In the genomic region with DNA sequence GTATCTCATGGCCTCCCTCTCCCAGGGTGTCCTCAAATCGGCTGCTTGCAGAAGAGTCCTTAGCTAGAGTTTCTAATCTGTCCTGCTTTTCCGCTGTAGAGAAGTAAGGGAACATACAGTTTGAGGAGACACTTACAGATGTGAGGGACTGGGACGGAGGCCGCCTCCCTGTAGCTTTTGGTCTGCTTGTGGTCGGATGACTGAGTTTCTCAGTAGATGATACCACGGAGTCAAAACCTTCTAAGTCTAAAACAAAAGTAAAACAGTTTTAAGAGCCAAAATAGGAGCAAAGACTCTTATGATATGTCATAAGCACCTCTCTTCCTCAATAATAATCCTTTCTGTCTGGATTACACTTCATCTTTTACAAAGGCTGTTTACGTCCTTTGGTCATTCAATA, we compare ENCODE assay signal across 24 cellular contexts. TPM values are rescaled to one million over a fixed set of nuclear protein-coding genes. Genes with fewer than 3 reads are reported as not detected.
DNase-seq lines count a peak whose midpoint lies in the region; ATAC-seq, FAIRE-seq and TF ChIP-seq lines count a peak whose summit lies in the region.
"Had no signal": no experiment of that assay in that cellular context is flagged by ENCODE, and none has a peak within 500 bp of the region (broad histone marks: within the 10 kb centered on the region; RNA-seq: fewer than 3 reads in every experiment).

No MANE protein-coding gene starts in this region.

- SMC1A ChIA-PET in GM12878 (lab: Charles Lee; ENCODE audit: uncharacterized antibody, unreplicated experiment) = no interaction called here

- no peaks in the 10 kb centered on the region for H3K4me1 Mint-ChIP-seq in CD4-positive, alpha-beta T cell (ENCODE audit: low read depth)
- H3K4me1 Mint-ChIP-seq in CD4-positive, alpha-beta memory T cell = peaks cover 5 to 36% (median 14%) of the 10 kb centered on the region in 4 donors
- H3K4me1 Mint-ChIP-seq in T-helper 2 cell treated with Interferon-gamma antibody and Interleukin-4, amounts not matched to agents 5 μg/mL and 100 μg/mL, for 36 hours (ENCODE audit: low read depth) = peaks cover 13% of the 10 kb centered on the region
- H3K4me1 Mint-ChIP-seq in naive thymus-derived CD8-positive, alpha-beta T cell = peaks cover 0 to 2% (median under 1%) of the 10 kb centered on the region in 4 donors

- BruUV-seq in GM12878 (replicated peaks; lab: Mats Ljungman, UMichigan) = no TSS peak

- peaks cover 7% of the 10 kb centered on the region for H3K4me1 ChIP-seq in CD4-positive, alpha-beta memory T cell (ENCODE audit: insufficient read depth, low read length)
- H3K4me1 ChIP-seq in GM12878 (ENCODE audit: control insufficient read depth, insufficient read depth, low read length) (no peaks in the 10 kb centered on the region), sigmoid colon (no peaks in the 10 kb centered on the region)
- H3K4me1 ChIP-seq: body of pancreas, esophagus squamous epithelium, gastroesophageal sphincter, tibial nerve had no signal

- intact Hi-C loops in CD4-positive, alpha-beta T cell (cut with DNase I, micrococcal nuclease) = loop anchor here in 1 of 2 experiments (5.0 to 10.0 kb wide), 2 partner anchors 442 to 575 kb away; a partner anchor contains a TSS
- intact Hi-C loops in CD4-positive, alpha-beta memory T cell (cut with micrococcal nuclease) = no loop called here
- intact Hi-C loops in GM12878 (cut with micrococcal nuclease; ENCODE audit: unreplicated experiment) = no loop called here
- intact Hi-C loops in sigmoid colon (cut with DNase I) = no loop called here

- no peak for TF ChIP-seq CTCF in CD4-positive, alpha-beta T cell (IDR thresholded peaks at IDR 0.05)
- TF ChIP-seq CTCF in GM12878 (IDR thresholded peaks at IDR 0.05 in 2 of 3, conservative IDR thresholded peaks at IDR 0.05 in 1 of 3; ENCODE audit: control insufficient read depth in 2 of 3, extremely low read depth in 1 of 3, insufficient read depth in 1 of 3, low read depth in 3 of 3, low read length in 3 of 3) (no peak), sigmoid colon (IDR thresholded peaks at IDR 0.05) (no peak)

- FAIRE-seq in GM12878 (lab: Jason Lieb, UNC) = no peak
- FAIRE-seq: kidney had no signal

- H3K27me3 Mint-ChIP-seq in CD4-positive, alpha-beta T cell = no peaks in the 10 kb centered on the region
- H3K27me3 Mint-ChIP-seq in CD4-positive, alpha-beta memory T cell = no peaks in the 10 kb centered on the region
- no peaks in the 10 kb centered on the region for H3K27me3 Mint-ChIP-seq in T-helper 2 cell treated with Interferon-gamma antibody and Interleukin-4, amounts not matched to agents 5 μg/mL and 100 μg/mL, for 36 hours (ENCODE audit: low read depth)
- no peaks in the 10 kb centered on the region for H3K27me3 Mint-ChIP-seq in naive thymus-derived CD8-positive, alpha-beta T cell
- H3K27me3 Mint-ChIP-seq: activated naive CD4-positive, alpha-beta T cell treated with anti-CD3 and anti-CD28 coated beads, Interleukin-2, amount 50 U/mL, for 24 hours had no signal

- no peak overlapping the region for H3K4me3 ChIP-seq in CD4-positive, alpha-beta memory T cell (ENCODE audit: low read length in 2 of 2)
- H3K4me3 ChIP-seq in GM12878 (no peak overlapping the region), sigmoid colon (no peak overlapping the region)
- H3K4me3 ChIP-seq: body of pancreas, esophagus squamous epithelium, gastroesophageal sphincter, lung, SJCRH30, tibial nerve had no signal

- no peak overlapping the region for H3K9ac ChIP-seq in GM12878 (ENCODE audit: control insufficient read depth, insufficient read depth, low read length)

- RAD21 ChIA-PET in GM12878 (lab: Charles Lee; ENCODE audit: unreplicated experiment) = no interaction called here

- TF ChIP-seq RAD21 in GM12878 (IDR thresholded peaks at IDR 0.05; ENCODE audit: insufficient read depth, low read depth, low read length) = no peak

- no peak for ATAC-seq in CD4-positive, alpha-beta T cell (ENCODE audit: poor library complexity)
- ATAC-seq in GM12878 (peak; percentile 8; the same call in 1 of the 3 replicates), HG02610 (IDR thresholded peaks at IDR 0.05; ENCODE audit: unreplicated experiment) (no peak)
- no peak for ATAC-seq in naive thymus-derived CD8-positive, alpha-beta T cell
- ATAC-seq: body of pancreas, gastroesophageal sphincter, Panc1 had no signal

- TF ChIP-seq POLR2A in GM12878 (IDR thresholded peaks at IDR 0.05; ENCODE audit: low read depth, low read length) (no peak), sigmoid colon (IDR thresholded peaks at IDR 0.05) (no peak)

- CTCF ChIA-PET in CD4-positive, alpha-beta T cell (lab: Charles Lee) = no interaction called here
- CTCF ChIA-PET in CD4-positive, alpha-beta memory T cell (lab: Charles Lee; ENCODE audit: partially characterized antibody) = no interaction called here
- CTCF ChIA-PET in GM12878 (lab: Yijun Ruan, JAX) = no interaction called here

- WGBS in GM12878 (ENCODE audit: insufficient coverage, insufficient replicate concordance, low lambda C conversion rate, missing lambda C conversion rate) = 67% methylated on average over 7 of the region's 7 CpGs
- WGBS in sigmoid colon, 2 donors = 85 to 89% methylated on average over 7 of the region's 7 CpGs

- H3K9me3 Mint-ChIP-seq in CD4-positive, alpha-beta T cell = no peaks in the 10 kb centered on the region
- H3K9me3 Mint-ChIP-seq in CD4-positive, alpha-beta memory T cell = peaks cover 0 to 2% (median 0%) of the 10 kb centered on the region in 8 donors
- no peaks in the 10 kb centered on the region for H3K9me3 Mint-ChIP-seq in T-helper 2 cell treated with Interferon-gamma antibody and Interleukin-4, amounts not matched to agents 5 μg/mL and 100 μg/mL, for 36 hours
- H3K9me3 Mint-ChIP-seq in naive thymus-derived CD8-positive, alpha-beta T cell = no peaks in the 10 kb centered on the region
- H3K9me3 Mint-ChIP-seq: activated naive CD4-positive, alpha-beta T cell treated with anti-CD3 and anti-CD28 coated beads, Interleukin-2, amount 50 U/mL, for 24 hours had no signal

- no peak overlapping the region for H2AFZ ChIP-seq in GM12878 (ENCODE audit: control insufficient read depth, low read depth, low read length)

- no peaks in the 10 kb centered on the region for H3K9me3 ChIP-seq in CD4-positive, alpha-beta T cell (ENCODE audit: control insufficient read depth, low read length)
- no peaks in the 10 kb centered on the region for H3K9me3 ChIP-seq in CD4-positive, alpha-beta memory T cell (ENCODE audit: control insufficient read depth in 1 of 2, low read length in 2 of 2)
- H3K9me3 ChIP-seq in GM12878 (replicated peaks; ENCODE audit: control insufficient read depth, insufficient read depth, low read length) (no peaks in the 10 kb centered on the region), sigmoid colon (no peaks in the 10 kb centered on the region)
- H3K9me3 ChIP-seq: body of pancreas, esophagus squamous epithelium, gastroesophageal sphincter, SJCRH30, tibial nerve had no signal

- no peak overlapping the region for H3K4me3 Mint-ChIP-seq in CD4-positive, alpha-beta T cell
- peak overlapping the region in 3 of 8 donors; percentile 38 to 85 (median 53) for H3K4me3 Mint-ChIP-seq in CD4-positive, alpha-beta memory T cell
- H3K4me3 Mint-ChIP-seq in T-helper 2 cell treated with Interferon-gamma antibody and Interleukin-4, amounts not matched to agents 5 μg/mL and 100 μg/mL, for 36 hours = no peak overlapping the region
- no peak overlapping the region for H3K4me3 Mint-ChIP-seq in naive thymus-derived CD8-positive, alpha-beta T cell
- H3K4me3 Mint-ChIP-seq: activated naive CD4-positive, alpha-beta T cell treated with anti-CD3 and anti-CD28 coated beads, Interleukin-2, amount 50 U/mL, for 24 hours had no signal

- no peak overlapping the region for H3K4me2 ChIP-seq in GM12878 (ENCODE audit: control insufficient read depth, insufficient read depth)

- no peak for DNase-seq in CD4-positive, alpha-beta T cell
- DNase-seq in CD4-positive, alpha-beta memory T cell = no peak
- peak; percentile 17 for DNase-seq in T-helper 2 cell treated with Interferon-gamma antibody and Interleukin-4, amounts not matched to agents 5 μg/mL and 100 μg/mL, for 36 hours (ENCODE audit: low spot score)
- DNase-seq in GM12878 (ENCODE audit: low read depth, low spot score) = no peak
- no peak for DNase-seq in sigmoid colon
- DNase-seq in naive thymus-derived CD8-positive, alpha-beta T cell = no peak
- DNase-seq: body of pancreas; DMS79 treated with DMSO at 0.1 percent for 48 hours; esophagus squamous epithelium; H7; kidney; NCI-H1092; NCI-H2029 treated with DMSO at 0.1 percent for 48 hours; occipital lobe; SJCRH30; stimulated activated naive CD4-positive, alpha-beta T cell treated with Interleukin-2 at 50 U/mL for 16 hours had no signal

- H3K27me3 ChIP-seq in CD4-positive, alpha-beta T cell (ENCODE audit: control insufficient read depth, insufficient read depth, low read length) = no peaks in the 10 kb centered on the region
- no peaks in the 10 kb centered on the region for H3K27me3 ChIP-seq in CD4-positive, alpha-beta memory T cell (ENCODE audit: insufficient read depth, low read length)
- H3K27me3 ChIP-seq in GM12878 (replicated peaks in 1 of 2; ENCODE audit: control insufficient read depth in 2 of 2, insufficient read depth in 2 of 2, low read length in 1 of 2) (no peaks in the 10 kb centered on the region), sigmoid colon (no peaks in the 10 kb centered on the region)
- H3K27me3 ChIP-seq: body of pancreas, esophagus squamous epithelium, gastroesophageal sphincter, SJCRH30, tibial nerve had no signal

- no peaks in the 10 kb centered on the region for H3K79me2 ChIP-seq in GM12878 (ENCODE audit: control insufficient read depth, insufficient read depth, low read length)

- peaks cover 6% of the 10 kb centered on the region for H3K36me3 ChIP-seq in CD4-positive, alpha-beta memory T cell (ENCODE audit: insufficient read depth, low read length)
- peaks cover 6 to 8% of the 10 kb centered on the region in 2 experiments for H3K36me3 ChIP-seq in GM12878 (ENCODE audit: control insufficient read depth in 2 of 2, insufficient read depth in 2 of 2, low read length in 1 of 2)
- no peaks in the 10 kb centered on the region for H3K36me3 ChIP-seq in sigmoid colon
- H3K36me3 ChIP-seq: esophagus squamous epithelium had no signal

- in situ Hi-C loops in GM12878 (cut with MboI) = no loop called here

- H4K20me1 ChIP-seq in GM12878 (ENCODE audit: control insufficient read depth, insufficient read depth) = no peaks in the 10 kb centered on the region

- H3K36me3 Mint-ChIP-seq in CD4-positive, alpha-beta T cell (ENCODE audit: low read depth) = peaks cover 73% of the 10 kb centered on the region
- H3K36me3 Mint-ChIP-seq in CD4-positive, alpha-beta memory T cell = peaks cover 16 to 59% of the 10 kb centered on the region in 2 donors
- peaks cover 42% of the 10 kb centered on the region for H3K36me3 Mint-ChIP-seq in T-helper 2 cell treated with Interferon-gamma antibody and Interleukin-4, amounts not matched to agents 5 μg/mL and 100 μg/mL, for 36 hours (ENCODE audit: low read depth)
- peaks cover 0 to 54% (median 0%) of the 10 kb centered on the region in 3 donors for H3K36me3 Mint-ChIP-seq in naive thymus-derived CD8-positive, alpha-beta T cell

- no peak overlapping the region for H3K27ac ChIP-seq in CD4-positive, alpha-beta T cell (ENCODE audit: low read depth, low read length)
- H3K27ac ChIP-seq in CD4-positive, alpha-beta memory T cell (ENCODE audit: low read depth, low read length) = no peak overlapping the region
- H3K27ac ChIP-seq in GM12878 (ENCODE audit: control insufficient read depth, insufficient read depth) = no peak overlapping the region
- no peak overlapping the region for H3K27ac ChIP-seq in sigmoid colon
- H3K27ac ChIP-seq: body of pancreas, esophagus squamous epithelium, gastroesophageal sphincter, SJCRH30, tibial nerve, VCaP had no signal

- POLR2A ChIA-PET in CD4-positive, alpha-beta T cell (lab: Charles Lee) = no interaction called here
- POLR2A ChIA-PET in CD4-positive, alpha-beta memory T cell (lab: Charles Lee; ENCODE audit: partially characterized antibody) = no interaction called here
- POLR2A ChIA-PET in GM12878 (lab: Charles Lee) = no interaction called here
- POLR2A ChIA-PET in naive thymus-derived CD8-positive, alpha-beta T cell (lab: Charles Lee) = no interaction called here

- peak overlapping the region; percentile 63 for H3K27ac Mint-ChIP-seq in CD4-positive, alpha-beta T cell
- H3K27ac Mint-ChIP-seq in CD4-positive, alpha-beta memory T cell = peak overlapping the region; percentile 18 to 84 (median 53)
- H3K27ac Mint-ChIP-seq in T-helper 2 cell treated with Interferon-gamma antibody and Interleukin-4, amounts not matched to agents 5 μg/mL and 100 μg/mL, for 36 hours = peak overlapping the region; percentile 62
- H3K27ac Mint-ChIP-seq in naive thymus-derived CD8-positive, alpha-beta T cell = peak overlapping the region in 3 of 10 donors; percentile 25 to 53 (median 42)
- H3K27ac Mint-ChIP-seq: activated naive CD4-positive, alpha-beta T cell treated with anti-CD3 and anti-CD28 coated beads, Interleukin-2, amount 50 U/mL, for 24 hours had no signal

- TF ChIP-seq EP300 in GM12878 (IDR thresholded peaks at IDR 0.05; ENCODE audit: borderline replicate concordance in 1 of 2, control insufficient read depth in 1 of 2, low read depth in 2 of 2, low read length in 2 of 2) = no peak
- no peak for TF ChIP-seq EP300 in sigmoid colon (IDR thresholded peaks at IDR 0.05)

RNA-seq across cellular contexts. Expression of a gene that starts 34.5 kb away (rescaled TPM):
- under 1 TPM in 1 of 2 experiments, not detected in 1; 0.14 TPM for total RNA-seq in CD4-positive, alpha-beta T cell
- total RNA-seq in CD4-positive, alpha-beta memory T cell = not detected
- not detected for polyA plus RNA-seq in CD4-positive, alpha-beta memory T cell
- total RNA-seq in GM12878 (2013; cell fraction: nucleolus; rRNA removed) = 0.08 and 0.12 TPM in 2 replicates
- total RNA-seq in GM12878 (2014; rRNA removed) (not detected in 2 replicates), GM12878 (2014; rRNA removed; fragmentation: Illumina TruSeq; extraction: Trizol) (not detected in 2 replicates), GM12878 (2021) (not detected in 2 replicates), sigmoid colon (under 1 TPM in 1 of 4 donors, not detected in 3; 0.14 TPM)
- polyA plus RNA-seq in GM12878 (2011; ENCODE audit: low read depth) = not detected
- polyA plus RNA-seq in GM12878 (2011; rRNA removed) (0.12 and 0.16 TPM in 2 replicates), GM12878 (2014; fragmentation: Illumina TruSeq; extraction: Trizol) (not detected in 2 replicates), GM12878 (2014; fragmentation: Nextera tagmentation; extraction: Ambion mirVana) (not detected), GM12878 (2014; rRNA removed) (0.03 and 0.04 TPM in 2 replicates), GM12878 (2016; fragmentation: Nextera tagmentation; extraction: Ambion mirVana) (not detected), sigmoid colon (under 1 TPM in 2 of 3 donors, not detected in 1; 0.15 to 0.69 TPM)
- 0.09 and 0.10 TPM in 2 replicates for polyA plus RNA-seq in GM12878 (2011; cell fraction: cytosol; rRNA removed)
- 0.16 and 0.19 TPM in 2 replicates for polyA plus RNA-seq in GM12878 (2011; cell fraction: nucleus; rRNA removed)
- polyA plus RNA-seq in GM12878 (2012) = 0.04 TPM in 1 of 2 replicates, not detected in the other
- polyA minus RNA-seq in GM12878 (2011; rRNA and poly(A)+ RNA removed) = 0.10 TPM in 1 of 2 replicates, not detected in the other
- not detected in 2 replicates for polyA minus RNA-seq in GM12878 (2011; cell fraction: cytosol; rRNA and poly(A)+ RNA removed)
- polyA minus RNA-seq in GM12878 (2011; cell fraction: nucleus; rRNA and poly(A)+ RNA removed) = under 0.01 TPM in 1 of 2 replicates, not detected in the other
- total RNA-seq in naive thymus-derived CD8-positive, alpha-beta T cell = under 1 TPM in 1 of 2 experiments, not detected in 1; 0.22 TPM
- polyA plus RNA-seq in naive thymus-derived CD8-positive, alpha-beta T cell = not detected
- total RNA-seq: esophagus squamous epithelium, LHCN-M2, tibial nerve had no signal
